Comparison of ENCODE assay signal across 9 cellular contexts in genomic region chr14:85530626-85531025, GRCh38. TPM values are rescaled to one million over a fixed set of nuclear protein-coding genes. Genes with fewer than 3 reads are reported as not detected.
DNase-seq lines count a peak whose midpoint lies in the region; ATAC-seq and TF ChIP-seq lines count a peak whose summit lies in the region.
"Had no signal": no experiment of that assay in that cellular context is flagged by ENCODE, and none has a peak within 500 bp of the region (broad histone marks: within the 10 kb centered on the region; RNA-seq: fewer than 3 reads in every experiment).

No MANE protein-coding gene starts in this region.

- H3K36me3 ChIP-seq in Peyer's patch (no peaks in the 10 kb centered on the region), lower lobe of right lung (no peaks in the 10 kb centered on the region), suprapubic skin (no peaks in the 10 kb centered on the region)

- 0% methylated on average over 7 of the region's 7 CpGs for WGBS in suprapubic skin

- intact Hi-C loops in lower lobe of right lung (cut with DNase I) = no loop called here

- H3K9me3 ChIP-seq in Peyer's patch (no peaks in the 10 kb centered on the region), lower lobe of right lung (no peaks in the 10 kb centered on the region), suprapubic skin (no peaks in the 10 kb centered on the region)

- H3K27ac ChIP-seq in Peyer's patch (peak overlapping the region in 3 of 4 donors; percentile 39 to 63 (median 59)), coronary artery (peak overlapping the region in 1 of 2 donors; percentile 88), lower lobe of right lung (peak overlapping the region; percentile 69), suprapubic skin (peak overlapping the region; percentile 86)

- TF ChIP-seq CTCF in Peyer's patch (IDR thresholded peaks at IDR 0.05) (no peak), coronary artery (IDR thresholded peaks at IDR 0.05) (no peak), lower lobe of right lung (IDR thresholded peaks at IDR 0.05) (no peak), suprapubic skin (IDR thresholded peaks at IDR 0.05) (no peak)

- H3K27me3 Mint-ChIP-seq in T-helper 2 cell treated with Interferon-gamma antibody and Interleukin-4, amounts not matched to agents 5 μg/mL and 100 μg/mL, for 36 hours (ENCODE audit: low read depth) = peaks cover 68% of the 10 kb centered on the region

- no peak for TF ChIP-seq POLR2A in Peyer's patch (IDR thresholded peaks at IDR 0.05)
- TF ChIP-seq POLR2A in suprapubic skin (IDR thresholded peaks at IDR 0.05) = no peak

- peaks cover 2% of the 10 kb centered on the region for H3K36me3 Mint-ChIP-seq in T-helper 2 cell treated with Interferon-gamma antibody and Interleukin-4, amounts not matched to agents 5 μg/mL and 100 μg/mL, for 36 hours (ENCODE audit: low read depth)

- H3K4me3 ChIP-seq in Peyer's patch = peak overlapping the region; percentile 23 to 57 (median 41)
- peak overlapping the region; percentile 76 for H3K4me3 ChIP-seq in coronary artery
- H3K4me3 ChIP-seq in lower lobe of right lung = peak overlapping the region; percentile 58
- H3K4me3 ChIP-seq in suprapubic skin = peak overlapping the region; percentile 78

- no peak overlapping the region for H3K4me3 Mint-ChIP-seq in T-helper 2 cell treated with Interferon-gamma antibody and Interleukin-4, amounts not matched to agents 5 μg/mL and 100 μg/mL, for 36 hours

- no peak overlapping the region for H3K27ac Mint-ChIP-seq in T-helper 2 cell treated with Interferon-gamma antibody and Interleukin-4, amounts not matched to agents 5 μg/mL and 100 μg/mL, for 36 hours

- no peak for TF ChIP-seq EP300 in suprapubic skin (IDR thresholded peaks at IDR 0.05)

- ATAC-seq in lower lobe of right lung (no peak), HG02763 (IDR thresholded peaks at IDR 0.05; ENCODE audit: unreplicated experiment) (no peak)

- H3K9me3 Mint-ChIP-seq in T-helper 2 cell treated with Interferon-gamma antibody and Interleukin-4, amounts not matched to agents 5 μg/mL and 100 μg/mL, for 36 hours = no peaks in the 10 kb centered on the region

- DNase-seq in Peyer's patch = no peak
- DNase-seq in coronary artery (ENCODE audit: low spot score) = no peak
- no peak for DNase-seq in lower lobe of right lung
- no peak for DNase-seq in suprapubic skin (ENCODE audit: low spot score in 2 of 2)
- no peak for DNase-seq in HCEC 1CT
- no peak for DNase-seq in T-helper 2 cell treated with Interferon-gamma antibody and Interleukin-4, amounts not matched to agents 5 μg/mL and 100 μg/mL, for 36 hours (ENCODE audit: low spot score)
- DNase-seq: NCI-H510A treated with DMSO at 0.1 percent for 48 hours had no signal

- H3K27me3 ChIP-seq in Peyer's patch (peaks cover 0 to 31% of the 10 kb centered on the region in 2 donors), lower lobe of right lung (ENCODE audit: low read depth) (peaks cover 67% of the 10 kb centered on the region), suprapubic skin (no peaks in the 10 kb centered on the region)

- H3K4me1 ChIP-seq in Peyer's patch (peaks cover 0 to 41% (median 0%) of the 10 kb centered on the region in 4 donors), lower lobe of right lung (peaks cover 39% of the 10 kb centered on the region), suprapubic skin (peaks cover 59% of the 10 kb centered on the region)

- peaks cover 9% of the 10 kb centered on the region for H3K4me1 Mint-ChIP-seq in T-helper 2 cell treated with Interferon-gamma antibody and Interleukin-4, amounts not matched to agents 5 μg/mL and 100 μg/mL, for 36 hours (ENCODE audit: low read depth)

RNA-seq across cellular contexts. Expression of gene FLRT2, which starts 0.7 kb away (rescaled TPM):
- total RNA-seq in Peyer's patch (1 to 10 TPM; 1.1 to 4.8 (median 2.2) TPM), lower lobe of right lung (14.3 TPM), suprapubic skin (10 to 100 TPM; 21.5 to 41.4 (median 28.0) TPM)
- total RNA-seq: activated CD8-positive, alpha-beta memory T cell treated with anti-CD3 and anti-CD28 coated beads for 36 hours had no signal
